ENCODE assay signal across 12 cellular contexts in the genomic region with DNA sequence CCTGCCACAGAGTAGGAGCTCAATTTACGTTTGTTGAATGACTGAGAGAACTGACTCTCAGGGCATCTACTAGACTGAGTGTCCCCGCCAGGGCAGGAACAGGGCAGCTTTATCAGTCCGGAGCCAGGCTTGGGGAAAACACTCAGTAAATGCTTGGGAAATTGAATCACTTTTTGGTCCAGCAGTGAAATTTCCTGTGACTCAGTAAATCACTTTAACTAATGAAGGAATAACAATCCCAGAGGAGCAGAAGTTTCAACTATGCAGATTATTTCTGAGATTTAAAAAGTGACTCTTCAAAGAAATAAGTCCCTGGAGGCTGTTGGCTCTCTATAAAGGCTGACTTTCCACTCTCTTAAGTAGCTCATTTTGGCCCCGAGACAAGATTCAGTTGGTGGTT.
A peak's percentile ranks its signal among the peaks of the same experiment; 100 is the strongest.
DNase-seq lines count a peak whose midpoint lies in the region; ATAC-seq and TF ChIP-seq lines count a peak whose summit lies in the region.
"Had no signal": no experiment of that assay in that cellular context is flagged by ENCODE, and none has a peak within 500 bp of the region (broad histone marks: within the 10 kb centered on the region; RNA-seq: fewer than 3 reads in every experiment).

No MANE protein-coding gene starts in this region.

- H3K4me3 ChIP-seq in left ventricle myocardium inferior (no peak overlapping the region), gastrocnemius medialis (no peak overlapping the region)
- H3K4me3 ChIP-seq: SJCRH30, spleen had no signal

- ATAC-seq in gastrocnemius medialis (no peak), HG03457 (IDR thresholded peaks at IDR 0.05; ENCODE audit: unreplicated experiment) (no peak)

- intact Hi-C loops in MCF 10A (cut with micrococcal nuclease) (loop anchor here (2.0 kb wide), 1 partner anchor 15 kb away; no protein-coding TSS in a partner anchor), left ventricle myocardium inferior (cut with micrococcal nuclease) (no loop called here), gastrocnemius medialis (cut with DNase I; ENCODE audit: low total_unique reads) (no loop called here)

- H3K27me3 Mint-ChIP-seq in MCF 10A (ENCODE audit: insufficient read depth, unreplicated experiment): no peaks in the 10 kb centered on the region

- peak overlapping the region; percentile 85 for H3K27ac ChIP-seq in left ventricle myocardium inferior (replicated peaks)
- H3K27ac ChIP-seq in gastrocnemius medialis: peak overlapping the region in 2 of 4 donors; percentile 47 to 55
- H3K27ac ChIP-seq: SJCRH30 had no signal

- DNase-seq in HCEC 1CT (peak; percentile 73), MCF 10A (ENCODE audit: unreplicated experiment) (peak; percentile 24), left ventricle myocardium inferior (peak; percentile 44), stromal cell of bone marrow (ENCODE audit: low read depth) (peak; percentile 86), NCI-H82 (lab: John Stamatoyannopoulos, UW) (no peak), gastrocnemius medialis (no peak)
- no peak for DNase-seq in activated CD4-positive, CD25-positive, alpha-beta regulatory T cell treated with anti-CD3 and anti-CD28 coated beads, Interleukin-2, amount 50 U/mL, for 72 hours
- DNase-seq: SJCRH30, spleen had no signal

- no peaks in the 10 kb centered on the region for H3K36me3 Mint-ChIP-seq in MCF 10A (ENCODE audit: insufficient read depth, unreplicated experiment)

- TF ChIP-seq POLR2A in gastrocnemius medialis (IDR thresholded peaks at IDR 0.05): no peak

- H3K4me1 Mint-ChIP-seq in MCF 10A (ENCODE audit: insufficient read depth, unreplicated experiment): no peaks in the 10 kb centered on the region

- peaks cover 8% of the 10 kb centered on the region for H3K4me1 ChIP-seq in left ventricle myocardium inferior
- no peaks in the 10 kb centered on the region for H3K4me1 ChIP-seq in gastrocnemius medialis
- H3K4me1 ChIP-seq: SJCRH30, spleen had no signal

- POLR2A ChIA-PET in MCF 10A (lab: Yijun Ruan, JAX): interaction anchor here (0.9 to 1.4 kb wide), 3 partner anchors 16 to 96 kb away, joined by 3 to 4 read pairs (median 3); no protein-coding TSS in a partner anchor

- H3K9me3 ChIP-seq in left ventricle myocardium inferior (replicated peaks) (no peaks in the 10 kb centered on the region), gastrocnemius medialis (no peaks in the 10 kb centered on the region)
- H3K9me3 ChIP-seq: SJCRH30 had no signal

- no peak overlapping the region for H3K4me3 Mint-ChIP-seq in MCF 10A (ENCODE audit: unreplicated experiment)
- H3K4me3 Mint-ChIP-seq: activated T-helper 1 cell treated with anti-CD3 and anti-CD28 coated beads, Interleukin-12 subunit alpha, Interleukin-12 subunit beta, Interleukin-2, Interleukin-4 antibody, amounts not matched to agents 30 ng/mL and 10 ng/mL and 1 ng/mL, durations not matched to agents 14 hours and 24 hours and 36 hours; dendritic cell treated with granulocyte-macrophage colony-stimulating factor and Interleukin-4, amounts not matched to agents 40 ng/mL and 50 ng/mL, for 4 days had no signal

- CTCF ChIA-PET in MCF 10A (lab: Yijun Ruan, JAX): interaction anchor here (1.2 kb wide), 1 partner anchor 13 kb away, joined by 3 read pairs; no protein-coding TSS in a partner anchor

- H3K36me3 ChIP-seq in left ventricle myocardium inferior (no peaks in the 10 kb centered on the region), gastrocnemius medialis (no peaks in the 10 kb centered on the region)
- H3K36me3 ChIP-seq: SJCRH30, spleen had no signal

- TF ChIP-seq CTCF in MCF 10A (IDR thresholded peaks at IDR 0.05; ENCODE audit: unreplicated experiment): no peak
- TF ChIP-seq CTCF in left ventricle myocardium inferior (IDR thresholded peaks at IDR 0.05; ENCODE audit: borderline replicate concordance): no peak
- TF ChIP-seq CTCF in gastrocnemius medialis (IDR thresholded peaks at IDR 0.05 in 4 of 5, conservative IDR thresholded peaks at IDR 0.05 in 1 of 5): no peak

- H3K27ac Mint-ChIP-seq in MCF 10A (ENCODE audit: low read depth, unreplicated experiment): no peak overlapping the region
- H3K27ac Mint-ChIP-seq: activated T-helper 1 cell treated with anti-CD3 and anti-CD28 coated beads, Interleukin-12 subunit alpha, Interleukin-12 subunit beta, Interleukin-2, Interleukin-4 antibody, amounts not matched to agents 30 ng/mL and 10 ng/mL and 1 ng/mL, durations not matched to agents 14 hours and 24 hours and 36 hours; dendritic cell treated with granulocyte-macrophage colony-stimulating factor and Interleukin-4, amounts not matched to agents 40 ng/mL and 50 ng/mL, for 4 days had no signal

- in situ Hi-C loops in gastrocnemius medialis (cut with MboI; ENCODE audit: low sequenced_read_pairs in 4 of 4): no loop called here

- BruUV-seq in MCF 10A (replicated peaks; lab: Mats Ljungman, UMichigan): no TSS peak

- H3K27me3 ChIP-seq in left ventricle myocardium inferior (ENCODE audit: low read depth): peaks cover 75% of the 10 kb centered on the region
- H3K27me3 ChIP-seq in gastrocnemius medialis: peaks cover 5 to 18% (median 17%) of the 10 kb centered on the region in 3 donors
- H3K27me3 ChIP-seq: SJCRH30 had no signal

- no peaks in the 10 kb centered on the region for H3K9me3 Mint-ChIP-seq in MCF 10A (ENCODE audit: unreplicated experiment)
- H3K9me3 Mint-ChIP-seq: dendritic cell treated with granulocyte-macrophage colony-stimulating factor and Interleukin-4, amounts not matched to agents 40 ng/mL and 50 ng/mL, for 4 days had no signal

Comparison
In these comparisons a context has a peak if more than half of its experiments do, and no peak if none do; other contexts are left out.
1. DNase-seq: peak in HCEC 1CT (single experiment), MCF 10A (single experiment), left ventricle myocardium inferior (single experiment) and stromal cell of bone marrow (single experiment); none in activated CD4-positive, CD25-positive, alpha-beta regulatory T cell treated with anti-CD3 and anti-CD28 coated beads, Interleukin-2, amount 50 U/mL, for 72 hours (single experiment), NCI-H82 (single experiment) and gastrocnemius medialis (0 of 2).